In genomic region chr12:86229772-86230171, GRCh38 we compare ENCODE assay signal across 23 cellular contexts. TPM values are rescaled to one million over a fixed set of nuclear protein-coding genes. Genes with fewer than 3 reads are reported as not detected.
"Had no signal": no experiment of that assay in that cellular context is flagged by ENCODE, and none has a peak within 500 bp of the region (broad histone marks: within the 10 kb centered on the region; RNA-seq: fewer than 3 reads in every experiment).

No MANE protein-coding gene starts in this region.

- H3K36me3 ChIP-seq: gastroesophageal sphincter, heart left ventricle, stomach, tibial artery had no signal

- H3K27ac ChIP-seq: epithelial cell of prostate, gastroesophageal sphincter, heart left ventricle, hepatocyte, parathyroid adenoma, stomach had no signal

- ATAC-seq: esophagus mucosa; gastroesophageal sphincter; heart left ventricle; left lobe of liver; naive thymus-derived CD8-positive, alpha-beta T cell; sciatic nerve had no signal

- H3K4me3 ChIP-seq: gastroesophageal sphincter, heart left ventricle, hepatocyte, smooth muscle cell, stomach, tibial artery had no signal

- H2AFZ ChIP-seq: hepatocyte, parathyroid adenoma had no signal

- H3K9ac ChIP-seq: parathyroid adenoma had no signal

- DNase-seq: cortex of kidney; dorsolateral prefrontal cortex; effector CD4-positive, alpha-beta T cell; heart left ventricle; kidney; naive thymus-derived CD8-positive, alpha-beta T cell; stimulated activated CD4-positive, alpha-beta T cell treated with anti-CD3 and anti-CD28 coated beads, Interleukin-12 subunit alpha, Interleukin-12 subunit beta, amount 100 ng/mL, for 4 hours; stimulated activated CD4-positive, alpha-beta T cell treated with anti-CD3 and anti-CD28 coated beads, Interleukin-1b, Interleukin-23, amount 100 ng/mL, for 48 hours; stimulated activated CD4-positive, alpha-beta T cell treated with anti-CD3 and anti-CD28 coated beads, Interleukin-4, amount 100 ng/mL, for 1 hour; stimulated activated CD8-positive, alpha-beta memory T cell treated with anti-CD3 and anti-CD28 coated beads, Interleukin-4, amount 100 ng/mL, for 48 hours; stimulated activated naive CD4-positive, alpha-beta T cell treated with Interleukin-2 at 50 U/mL for 16 hours; stomach; tibial artery had no signal

- H3K9me3 ChIP-seq: tibial artery had no signal

- H3K27me3 ChIP-seq: dorsolateral prefrontal cortex, gastroesophageal sphincter, heart left ventricle, hepatocyte, stomach, tibial artery had no signal

- H3K4me1 ChIP-seq: gastroesophageal sphincter, heart left ventricle, parathyroid adenoma, stomach had no signal

- H3K4me2 ChIP-seq: hepatocyte, smooth muscle cell had no signal

RNA-seq across cellular contexts. Expression of gene MGAT4C, which starts 26.4 kb away (rescaled TPM):
- total RNA-seq: esophagus mucosa; left lobe of liver; myocyte; naive thymus-derived CD8-positive, alpha-beta T cell; osteoblast had no signal
- polyA plus RNA-seq: naive thymus-derived CD8-positive, alpha-beta T cell; smooth muscle cell had no signal
